In genomic region chrX:964831-965416, GRCh38 we compare ENCODE assay signal across 15 cellular contexts.
DNase-seq lines count a peak whose midpoint lies in the region; ATAC-seq and TF ChIP-seq lines count a peak whose summit lies in the region.
"Had no signal": no experiment of that assay in that cellular context is flagged by ENCODE, and none has a peak within 500 bp of the region (broad histone marks: within the 10 kb centered on the region; RNA-seq: fewer than 3 reads in every experiment).

No MANE protein-coding gene starts in this region.

- no peaks in the 10 kb centered on the region for H3K36me3 Mint-ChIP-seq in T-helper 2 cell treated with Interferon-gamma antibody and Interleukin-4, amounts not matched to agents 5 μg/mL and 100 μg/mL, for 36 hours (ENCODE audit: low read depth)

- no peak for DNase-seq in T-helper 2 cell treated with Interferon-gamma antibody and Interleukin-4, amounts not matched to agents 5 μg/mL and 100 μg/mL, for 36 hours (ENCODE audit: low spot score)
- DNase-seq in T-helper 2 cell (no peak), SW480 (ENCODE audit: low spot score) (peak; percentile 60), osteoblast (ENCODE audit: insufficient read length, low spot score, missing footprints) (no peak), A172 (ENCODE audit: low spot score) (no peak)
- DNase-seq: activated CD4-positive, alpha-beta T cell treated with anti-CD3 and anti-CD28 coated beads for 48 hours; dermis blood vessel endothelial cell; esophagus squamous epithelium; NCI-H2107; NCI-H774; trophoblast cell had no signal

- H4K20me1 ChIP-seq in osteoblast (ENCODE audit: insufficient read depth, low read length) = no peaks in the 10 kb centered on the region

- H3K27me3 Mint-ChIP-seq in T-helper 2 cell treated with Interferon-gamma antibody and Interleukin-4, amounts not matched to agents 5 μg/mL and 100 μg/mL, for 36 hours (ENCODE audit: low read depth) = no peaks in the 10 kb centered on the region

- TF ChIP-seq CTCF in osteoblast (IDR thresholded peaks at IDR 0.05; ENCODE audit: extremely low read depth, low read depth, low read length) = no peak

- H3K27ac ChIP-seq in osteoblast (ENCODE audit: low read depth, low read length) = no peak overlapping the region
- H3K27ac ChIP-seq: esophagus squamous epithelium had no signal

- no peaks in the 10 kb centered on the region for H3K79me2 ChIP-seq in osteoblast (ENCODE audit: insufficient read depth, low read length)

- peaks cover 17% of the 10 kb centered on the region for H3K27me3 ChIP-seq in osteoblast (ENCODE audit: insufficient read depth, low read length)

- H3K4me3 Mint-ChIP-seq in T-helper 2 cell treated with Interferon-gamma antibody and Interleukin-4, amounts not matched to agents 5 μg/mL and 100 μg/mL, for 36 hours = peak overlapping the region; percentile 55

- H2AFZ ChIP-seq in osteoblast (ENCODE audit: low read length) = no peak overlapping the region

- no peaks in the 10 kb centered on the region for H3K4me1 ChIP-seq in osteoblast (ENCODE audit: insufficient read depth, low read length)
- H3K4me1 ChIP-seq: esophagus squamous epithelium had no signal

- H3K9me3 ChIP-seq in osteoblast (ENCODE audit: low read depth, low read length) = no peaks in the 10 kb centered on the region
- H3K9me3 ChIP-seq: esophagus squamous epithelium had no signal

- no peaks in the 10 kb centered on the region for H3K36me3 ChIP-seq in osteoblast (ENCODE audit: insufficient read depth, low read length)
- H3K36me3 ChIP-seq: esophagus squamous epithelium had no signal

- ATAC-seq in GM19463 (IDR thresholded peaks at IDR 0.05; ENCODE audit: unreplicated experiment) (peak; percentile 69), HG03025 (IDR thresholded peaks at IDR 0.05; ENCODE audit: low FRiP score, unreplicated experiment) (no peak), HG03571 (IDR thresholded peaks at IDR 0.05; ENCODE audit: unreplicated experiment) (no peak)

- H3K4me3 ChIP-seq in osteoblast (ENCODE audit: insufficient read depth, low read length) = peak overlapping the region; percentile 33
- H3K4me3 ChIP-seq: esophagus squamous epithelium had no signal

- H3K27ac Mint-ChIP-seq in T-helper 2 cell treated with Interferon-gamma antibody and Interleukin-4, amounts not matched to agents 5 μg/mL and 100 μg/mL, for 36 hours = no peak overlapping the region
- H3K27ac Mint-ChIP-seq: activated T-helper 2 cell treated with anti-CD3 and anti-CD28 coated beads, Interferon-gamma antibody, Interleukin-2, Interleukin-4, amounts not matched to agents 10 μg/mL and 5 μg/mL and 100 μg/mL, durations not matched to agents 14 hours and 24 hours and 36 hours had no signal

- no peaks in the 10 kb centered on the region for H3K4me1 Mint-ChIP-seq in T-helper 2 cell treated with Interferon-gamma antibody and Interleukin-4, amounts not matched to agents 5 μg/mL and 100 μg/mL, for 36 hours (ENCODE audit: low read depth)

- H3K9me3 Mint-ChIP-seq in T-helper 2 cell treated with Interferon-gamma antibody and Interleukin-4, amounts not matched to agents 5 μg/mL and 100 μg/mL, for 36 hours = peaks cover 2% of the 10 kb centered on the region
- H3K9me3 Mint-ChIP-seq: activated T-helper 2 cell treated with anti-CD3 and anti-CD28 coated beads, Interferon-gamma antibody, Interleukin-2, Interleukin-4, amounts not matched to agents 10 μg/mL and 5 μg/mL and 100 μg/mL, durations not matched to agents 14 hours and 24 hours and 36 hours had no signal

- H3K4me2 ChIP-seq in osteoblast (ENCODE audit: insufficient read depth, low read length) = peak overlapping the region; percentile 55
